11 cellular contexts compared by ENCODE assay signal in genomic region chr17:50047488-50048126, GRCh38. TPM values are rescaled to one million over a fixed set of nuclear protein-coding genes. Genes with fewer than 3 reads are reported as not detected.
A peak's percentile ranks its signal among the peaks of the same experiment; 100 is the strongest.
DNase-seq lines count a peak whose midpoint lies in the region; ATAC-seq and TF ChIP-seq lines count a peak whose summit lies in the region.
"Had no signal": no experiment of that assay in that cellular context is flagged by ENCODE, and none has a peak within 500 bp of the region (broad histone marks: within the 10 kb centered on the region; RNA-seq: fewer than 3 reads in every experiment).

No MANE protein-coding gene starts in this region.

- H3K27ac Mint-ChIP-seq in activated naive CD4-positive, alpha-beta T cell treated with anti-CD3 and anti-CD28 coated beads, Interleukin-2, amount 50 U/mL, for 24 hours, result peak overlapping the region; percentile 79
- no peak overlapping the region for H3K27ac Mint-ChIP-seq in activated naive CD4-positive, alpha-beta T cell treated with anti-CD3 and anti-CD28 coated beads, Interleukin-2, amount 10 ng/mL, durations not matched to agents 7 days and 5 days

- H3K27ac ChIP-seq in foreskin keratinocyte (peak overlapping the region; percentile 48), tibial artery (peak overlapping the region; percentile 15 to 30)
- H3K27ac ChIP-seq: C4-2B had no signal

- peak; percentile 50 for ATAC-seq in foreskin keratinocyte
- ATAC-seq in GM21717 (IDR thresholded peaks at IDR 0.05; ENCODE audit: unreplicated experiment), result no peak

- CTCF ChIA-PET in activated naive CD4-positive, alpha-beta T cell treated with anti-CD3 and anti-CD28 coated beads, Interleukin-2, amount 10 ng/mL, durations not matched to agents 7 days and 5 days (lab: Charles Lee), result interaction anchor here (1.5 to 1.8 kb wide), 2 partner anchors 19 to 40 kb away, joined by 5 to 6 read pairs; no protein-coding TSS in a partner anchor

- no peaks in the 10 kb centered on the region for H3K36me3 ChIP-seq in tibial artery
- H3K36me3 ChIP-seq: stomach had no signal

- H3K4me1 ChIP-seq in foreskin keratinocyte (peaks cover 38% of the 10 kb centered on the region), tibial artery (peaks cover 5 to 41% (median 27%) of the 10 kb centered on the region in 4 donors)

- peaks cover 2% of the 10 kb centered on the region for H3K27me3 Mint-ChIP-seq in activated naive CD4-positive, alpha-beta T cell treated with anti-CD3 and anti-CD28 coated beads, Interleukin-2, amount 50 U/mL, for 24 hours
- peaks cover 13% of the 10 kb centered on the region for H3K27me3 Mint-ChIP-seq in activated naive CD4-positive, alpha-beta T cell treated with anti-CD3 and anti-CD28 coated beads, Interleukin-2, amount 10 ng/mL, durations not matched to agents 7 days and 5 days

- H3K4me3 ChIP-seq in tibial artery, result no peak overlapping the region
- H3K4me3 ChIP-seq: stomach had no signal

- no peak for DNase-seq in activated naive CD4-positive, alpha-beta T cell treated with anti-CD3 and anti-CD28 coated beads, Interleukin-2, amount 10 ng/mL, durations not matched to agents 7 days and 5 days
- DNase-seq in T1000 (lab: John Stamatoyannopoulos, UW) (peak; percentile 74), foreskin keratinocyte (peak; percentile 84 to 95), tibial artery (peak in 1 of 2 donors; percentile 69), HuH-7 (ENCODE audit: low spot score) (no peak)
- DNase-seq in effector CD4-positive, alpha-beta T cell, result no peak
- DNase-seq: NCI-H1930, stomach had no signal

- intact Hi-C loops in tibial artery (cut with DNase I; ENCODE audit: low total_unique reads), result no loop called here

- H3K9me3 Mint-ChIP-seq in activated naive CD4-positive, alpha-beta T cell treated with anti-CD3 and anti-CD28 coated beads, Interleukin-2, amount 50 U/mL, for 24 hours, result no peaks in the 10 kb centered on the region
- H3K9me3 Mint-ChIP-seq in activated naive CD4-positive, alpha-beta T cell treated with anti-CD3 and anti-CD28 coated beads, Interleukin-2, amount 10 ng/mL, durations not matched to agents 7 days and 5 days, result no peaks in the 10 kb centered on the region

- peaks cover 11% of the 10 kb centered on the region for H3K4me1 Mint-ChIP-seq in activated naive CD4-positive, alpha-beta T cell treated with anti-CD3 and anti-CD28 coated beads, Interleukin-2, amount 50 U/mL, for 24 hours
- peaks cover 20% of the 10 kb centered on the region for H3K4me1 Mint-ChIP-seq in activated naive CD4-positive, alpha-beta T cell treated with anti-CD3 and anti-CD28 coated beads, Interleukin-2, amount 10 ng/mL, durations not matched to agents 7 days and 5 days

- TF ChIP-seq CTCF in foreskin keratinocyte (conservative IDR thresholded peaks at IDR 0.05), result no peak
- no peak for TF ChIP-seq CTCF in tibial artery (IDR thresholded peaks at IDR 0.05)

- H3K27me3 ChIP-seq in foreskin keratinocyte (no peaks in the 10 kb centered on the region), tibial artery (no peaks in the 10 kb centered on the region)
- H3K27me3 ChIP-seq: stomach had no signal

- no peaks in the 10 kb centered on the region for H3K36me3 Mint-ChIP-seq in activated naive CD4-positive, alpha-beta T cell treated with anti-CD3 and anti-CD28 coated beads, Interleukin-2, amount 50 U/mL, for 24 hours
- H3K36me3 Mint-ChIP-seq in activated naive CD4-positive, alpha-beta T cell treated with anti-CD3 and anti-CD28 coated beads, Interleukin-2, amount 10 ng/mL, durations not matched to agents 7 days and 5 days, result no peaks in the 10 kb centered on the region

- H3K9me3 ChIP-seq in tibial artery, result no peaks in the 10 kb centered on the region
- H3K9me3 ChIP-seq: stomach had no signal

- H3K4me3 Mint-ChIP-seq in activated naive CD4-positive, alpha-beta T cell treated with anti-CD3 and anti-CD28 coated beads, Interleukin-2, amount 50 U/mL, for 24 hours, result no peak overlapping the region
- no peak overlapping the region for H3K4me3 Mint-ChIP-seq in activated naive CD4-positive, alpha-beta T cell treated with anti-CD3 and anti-CD28 coated beads, Interleukin-2, amount 10 ng/mL, durations not matched to agents 7 days and 5 days

RNA-seq across cellular contexts. Expression of gene ITGA3, which starts 8.3 kb away (rescaled TPM):
- 1,046 and 1,112 TPM in 2 replicates for total RNA-seq in foreskin keratinocyte
- polyA plus RNA-seq in foreskin keratinocyte, result 633 and 656 TPM in 2 replicates

RNA-seq across cellular contexts. Expression of gene PDK2, which starts 47.5 kb away (rescaled TPM):
- 7.3 and 7.5 TPM in 2 replicates for total RNA-seq in foreskin keratinocyte
- 6.9 and 7.5 TPM in 2 replicates for polyA plus RNA-seq in foreskin keratinocyte

RNA-seq across cellular contexts. Expression of gene DLX3, which starts 52.6 kb away (rescaled TPM):
- total RNA-seq in foreskin keratinocyte, result 1.2 and 1.3 TPM in 2 replicates
- polyA plus RNA-seq in foreskin keratinocyte, result 1.7 and 1.9 TPM in 2 replicates
- total RNA-seq: stomach had no signal

Comparison
In these comparisons a context has a peak if more than half of its experiments do, and no peak if none do; other contexts are left out.
1. DNase-seq: peak in T1000 (single experiment) and foreskin keratinocyte (2 of 2); none in activated naive CD4-positive, alpha-beta T cell treated with anti-CD3 and anti-CD28 coated beads, Interleukin-2, amount 10 ng/mL, durations not matched to agents 7 days and 5 days (single experiment), effector CD4-positive, alpha-beta T cell (single experiment) and HuH-7 (single experiment).